ENCODE assay signal across 1 cellular context in genomic region chr2:201126308-201127127, GRCh38.
TF ChIP-seq lines count a peak whose summit lies in the region.

No MANE protein-coding gene starts in this region.

TF ChIP-seq in IMR-90, 13 proteins besides CTCF, POLR2A, EP300 and RAD21:
- no peak for TF ChIP-seq MXI1 (IDR thresholded peaks at IDR 0.05; ENCODE audit: borderline replicate concordance, low read depth, low read length)
- no peak for TF ChIP-seq USF2 (IDR thresholded peaks at IDR 0.05; ENCODE audit: low read depth, low read length)
- no peak for TF ChIP-seq BHLHE40 (IDR thresholded peaks at IDR 0.05; ENCODE audit: low read depth, low read length)
- no peak for TF ChIP-seq FOS (IDR thresholded peaks at IDR 0.05; ENCODE audit: low read depth, low read length)
